In the genomic region with DNA sequence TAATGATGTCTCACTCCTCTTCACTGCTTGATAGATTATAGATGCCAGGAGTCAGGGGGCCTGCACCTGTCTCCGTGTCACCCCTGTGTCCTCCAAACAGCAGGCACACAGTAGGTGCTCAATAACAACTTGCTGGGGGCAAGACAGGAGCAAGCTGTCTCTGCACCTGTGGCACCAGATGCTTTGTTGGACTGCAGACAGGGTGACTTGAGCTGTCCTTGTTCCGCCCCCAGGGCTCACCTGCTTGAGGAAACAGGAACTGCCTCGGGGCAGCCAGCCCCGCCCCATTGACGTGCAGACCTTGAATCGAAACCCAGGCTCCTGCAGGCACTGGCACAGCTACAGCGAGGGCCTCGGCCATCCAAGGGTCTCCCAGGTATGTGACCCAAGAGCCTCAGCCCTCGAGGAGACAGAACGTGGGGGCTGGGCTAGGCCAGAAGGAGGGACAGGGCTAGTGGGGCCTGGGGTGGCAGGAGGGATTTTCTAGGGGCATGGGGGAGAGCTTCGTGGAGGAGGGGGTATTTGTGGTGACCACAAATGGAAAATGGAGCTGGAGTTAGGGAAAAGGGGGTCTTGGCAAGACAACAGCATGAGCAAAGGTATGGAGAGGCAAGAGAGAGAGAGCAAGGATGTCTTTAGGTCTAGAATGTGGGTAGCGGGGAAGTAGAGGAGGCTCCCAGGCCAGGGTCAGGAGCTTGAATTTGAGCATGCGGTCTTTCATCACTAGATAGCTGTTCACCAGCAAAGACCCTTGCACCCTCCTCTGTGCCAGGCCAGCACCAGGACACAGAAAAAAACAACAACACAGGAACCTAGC, we compare ENCODE assay signal across 8 cellular contexts. TPM values are rescaled to one million over a fixed set of nuclear protein-coding genes. Genes with fewer than 3 reads are reported as not detected.
A peak's percentile ranks its signal among the peaks of the same experiment; 100 is the strongest.
DNase-seq lines count a peak whose midpoint lies in the region; ATAC-seq and TF ChIP-seq lines count a peak whose summit lies in the region.

A gene with protein sequence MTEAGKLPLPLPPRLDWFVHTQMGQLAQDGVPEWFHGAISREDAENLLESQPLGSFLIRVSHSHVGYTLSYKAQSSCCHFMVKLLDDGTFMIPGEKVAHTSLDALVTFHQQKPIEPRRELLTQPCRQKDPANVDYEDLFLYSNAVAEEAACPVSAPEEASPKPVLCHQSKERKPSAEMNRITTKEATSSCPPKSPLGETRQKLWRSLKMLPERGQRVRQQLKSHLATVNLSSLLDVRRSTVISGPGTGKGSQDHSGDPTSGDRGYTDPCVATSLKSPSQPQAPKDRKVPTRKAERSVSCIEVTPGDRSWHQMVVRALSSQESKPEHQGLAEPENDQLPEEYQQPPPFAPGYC (plus strand): TSS at position 287 of the 817 bp plus-strand sequence. CDS start 5,066 bp downstream, outside the sequence.

- H3K4me3 ChIP-seq in stomach, result peak within 1 kb of the TSS; percentile 37 to 50 (median 42)

- no peak for TF ChIP-seq POLR2A in stomach (IDR thresholded peaks at IDR 0.05)

- H3K27ac ChIP-seq in stomach, result peak within 1 kb of the TSS; percentile 65 to 90 (median 86)

- intact Hi-C loops in stomach (cut with DNase I; ENCODE audit: low total_unique reads), result no loop called here

- TF ChIP-seq EP300 in stomach (IDR thresholded peaks at IDR 0.05), result no peak

- no peaks in the 10 kb centered on the region for H3K27me3 Mint-ChIP-seq in memory B cell

- H3K9me3 ChIP-seq in stomach, result no peaks in the 10 kb centered on the region

- H3K4me3 Mint-ChIP-seq in memory B cell, result peak within 1 kb of the TSS; percentile 99

- H3K4me1 Mint-ChIP-seq in memory B cell, result peaks cover 34% of the 10 kb centered on the region

- TF ChIP-seq CTCF in stomach (IDR thresholded peaks at IDR 0.05), result no peak

- ATAC-seq in GM18907 (IDR thresholded peaks at IDR 0.05; ENCODE audit: unreplicated experiment) (peak; percentile 54), HG03139 (IDR thresholded peaks at IDR 0.05; ENCODE audit: unreplicated experiment) (peak; percentile 59), memory B cell (ENCODE audit: low read depth) (peak; percentile 79)

- peaks cover 0 to 33% (median 20%) of the 10 kb centered on the region in 4 donors for H3K4me1 ChIP-seq in stomach

- peaks cover 13% of the 10 kb centered on the region for H3K36me3 Mint-ChIP-seq in memory B cell

- peaks cover 0 to 10% (median 0%) of the 10 kb centered on the region in 3 donors for H3K27me3 ChIP-seq in stomach

- DNase-seq in SHP77 (lab: John Stamatoyannopoulos, UW) (peak; percentile 49 to 73), memory B cell (ENCODE audit: low spot score in 2 of 2) (peak; percentile 84 to 85), stomach (peak; percentile 94), DMS 273 (lab: John Stamatoyannopoulos, UW; ENCODE audit: unreplicated experiment) (no peak), COLO829 (ENCODE audit: low spot score) (no peak)
- DNase-seq in activated gamma-delta T cell treated with anti-CD3 and anti-CD28 coated beads, Interleukin-2, amount 50 U/mL, for 16 hours (ENCODE audit: low read depth), result peak; percentile 53

- 13 to 27% (median 20%) methylated on average over 12 to 13 of the region's 13 CpGs for WGBS in stomach, 5 donors

- peaks cover 3% of the 10 kb centered on the region for H3K9me3 Mint-ChIP-seq in memory B cell

- H3K27ac Mint-ChIP-seq in memory B cell, result peak within 1 kb of the TSS; percentile 98

- H3K36me3 ChIP-seq in stomach, result peaks cover 0 to 4% (median 1%) of the 10 kb centered on the region in 4 donors

RNA-seq across cellular contexts. Expression of the gene that starts here (rescaled TPM):
- total RNA-seq in stomach, result 10 to 100 TPM in 3 of 5 donors, 1 to 10 TPM in 2; 6.2 to 24.5 (median 10.6) TPM
- polyA plus RNA-seq in stomach, result 10 to 100 TPM in 1 of 3 donors, 1 to 10 TPM in 2; 8.2 to 17.7 (median 8.2) TPM

Comparison
In these comparisons a context has a peak if more than half of its experiments do, and no peak if none do; other contexts are left out.
1. DNase-seq: peak in SHP77 (2 of 2), activated gamma-delta T cell treated with anti-CD3 and anti-CD28 coated beads, Interleukin-2, amount 50 U/mL, for 16 hours (single experiment), memory B cell (2 of 2) and stomach (single experiment); none in DMS 273 (single experiment) and COLO829 (single experiment).
2. Peak in every context shown above with its lines, with median percentiles within 50 percentile points of each other: ATAC-seq.